Comparison of ENCODE assay signal across 9 cellular contexts in the genomic region with DNA sequence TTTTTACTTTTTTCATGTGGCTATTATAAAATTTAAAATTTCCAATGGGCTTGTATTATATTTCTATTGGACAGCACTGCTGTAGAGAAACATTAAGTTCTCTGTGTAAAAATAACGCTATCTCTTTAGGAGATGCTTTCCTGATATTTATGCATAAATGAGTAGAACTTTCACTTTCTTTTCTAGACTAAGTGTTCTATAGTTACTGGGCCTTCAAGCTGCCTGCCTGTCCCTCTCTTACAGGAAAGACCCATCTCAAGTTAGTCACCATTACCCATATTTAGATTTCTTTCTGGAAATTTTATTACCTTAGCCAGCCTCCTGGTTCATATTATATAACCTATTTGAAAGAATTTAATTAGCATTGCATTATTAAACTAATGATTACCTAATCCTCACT.
DNase-seq lines count a peak whose midpoint lies in the region; ATAC-seq and TF ChIP-seq lines count a peak whose summit lies in the region.
"Had no signal": no experiment of that assay in that cellular context is flagged by ENCODE, and none has a peak within 500 bp of the region (broad histone marks: within the 10 kb centered on the region; RNA-seq: fewer than 3 reads in every experiment).

No MANE protein-coding gene starts in this region.

- no peaks in the 10 kb centered on the region for H3K9me3 Mint-ChIP-seq in T-helper 1 cell treated with Interleukin-12 subunit alpha and Interleukin-12 subunit beta and Interleukin-4 antibody, amounts not matched to agents 30 μg/mL and 1 μg/mL, for 36 hours

- peak overlapping the region in 1 of 2 experiments; percentile 39 for H3K4me3 ChIP-seq in neutrophil (ENCODE audit: low read depth in 1 of 2, low read length in 1 of 2)
- H3K4me3 ChIP-seq: sigmoid colon had no signal

- DNase-seq in KG1 (lab: John Stamatoyannopoulos, UW): no peak
- no peak for DNase-seq in RWPE1 (ENCODE audit: low spot score)
- DNase-seq: sigmoid colon, substantia nigra had no signal

- peak overlapping the region; percentile 18 for H3K4me3 Mint-ChIP-seq in T-helper 1 cell treated with Interleukin-12 subunit alpha and Interleukin-12 subunit beta and Interleukin-4 antibody, amounts not matched to agents 30 μg/mL and 1 μg/mL, for 36 hours

- no peak for TF ChIP-seq CTCF in neutrophil (IDR thresholded peaks at IDR 0.05)
- no peak for TF ChIP-seq CTCF in RWPE1 (conservative IDR thresholded peaks at IDR 0.05; ENCODE audit: low read depth)

- peak; percentile 21 for ATAC-seq in GM18867 (IDR thresholded peaks at IDR 0.05; ENCODE audit: unreplicated experiment)
- peak; percentile 25 for ATAC-seq in HG02798 (IDR thresholded peaks at IDR 0.05; ENCODE audit: poor library complexity, unreplicated experiment)
- no peak for ATAC-seq in HG03457 (IDR thresholded peaks at IDR 0.05; ENCODE audit: unreplicated experiment)

- no peaks in the 10 kb centered on the region for H3K27me3 Mint-ChIP-seq in T-helper 1 cell treated with Interleukin-12 subunit alpha and Interleukin-12 subunit beta and Interleukin-4 antibody, amounts not matched to agents 30 μg/mL and 1 μg/mL, for 36 hours (ENCODE audit: low read depth)

- H3K27me3 ChIP-seq in neutrophil: no peaks in the 10 kb centered on the region

- H3K36me3 Mint-ChIP-seq in T-helper 1 cell treated with Interleukin-12 subunit alpha and Interleukin-12 subunit beta and Interleukin-4 antibody, amounts not matched to agents 30 μg/mL and 1 μg/mL, for 36 hours (ENCODE audit: low read depth): peaks cover 45% of the 10 kb centered on the region

- H3K27ac Mint-ChIP-seq in T-helper 1 cell treated with Interleukin-12 subunit alpha and Interleukin-12 subunit beta and Interleukin-4 antibody, amounts not matched to agents 30 μg/mL and 1 μg/mL, for 36 hours: peak overlapping the region; percentile 22

- H3K4me1 Mint-ChIP-seq in T-helper 1 cell treated with Interleukin-12 subunit alpha and Interleukin-12 subunit beta and Interleukin-4 antibody, amounts not matched to agents 30 μg/mL and 1 μg/mL, for 36 hours (ENCODE audit: low read depth): peaks cover 59% of the 10 kb centered on the region

- H3K27ac ChIP-seq in neutrophil: peak overlapping the region; percentile 23
- H3K27ac ChIP-seq in RWPE1: no peak overlapping the region
- H3K27ac ChIP-seq: sigmoid colon had no signal

- peaks cover 60 to 80% of the 10 kb centered on the region in 2 experiments for H3K4me1 ChIP-seq in neutrophil (ENCODE audit: control insufficient read depth in 1 of 2, insufficient read depth in 1 of 2, low read depth in 1 of 2, low read length in 1 of 2)

- H3K9me3 ChIP-seq in neutrophil: no peaks in the 10 kb centered on the region
- H3K9me3 ChIP-seq: sigmoid colon had no signal

- CTCF ChIA-PET in RWPE1 (lab: Yijun Ruan, JAX): interaction anchor here (0.6 kb wide), 1 partner anchor 1567 kb away, joined by 3 read pairs; no protein-coding TSS in a partner anchor

- POLR2A ChIA-PET in RWPE1 (lab: Yijun Ruan, JAX; ENCODE audit: low non-redundant PET): no interaction called here

- H3K36me3 ChIP-seq in neutrophil: no peaks in the 10 kb centered on the region
- H3K36me3 ChIP-seq: sigmoid colon had no signal
